ENCODE assay signal across 8 cellular contexts in the genomic region with DNA sequence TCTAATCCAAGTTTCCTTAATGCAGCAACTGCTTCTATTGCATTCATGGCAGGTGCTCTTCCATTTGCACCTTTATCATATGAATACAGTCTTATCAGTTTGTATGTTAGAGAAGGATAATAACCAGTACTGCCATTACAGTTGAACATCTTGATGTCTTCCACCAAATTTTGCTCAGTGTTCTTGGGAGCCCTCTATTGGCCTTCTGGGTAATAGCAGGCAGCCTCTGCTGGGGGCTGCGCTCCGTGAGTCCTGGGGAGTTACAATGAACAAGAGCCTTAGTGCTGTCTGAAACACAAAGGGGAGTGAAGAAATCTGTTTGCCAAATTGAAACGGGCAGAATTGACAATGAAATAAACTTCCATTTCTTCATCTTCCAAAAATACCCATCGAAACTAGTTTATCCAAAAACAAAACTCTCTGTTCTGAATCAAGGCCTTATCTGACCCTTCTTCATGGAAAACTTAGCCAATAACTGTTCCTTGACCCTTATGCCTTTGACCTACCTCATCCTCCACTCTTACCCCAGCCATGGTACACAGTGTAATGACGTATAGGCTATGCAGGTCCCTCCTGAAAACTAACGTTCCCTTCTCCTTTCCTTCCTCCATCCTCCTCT.
A peak's percentile ranks its signal among the peaks of the same experiment; 100 is the strongest.
DNase-seq lines count a peak whose midpoint lies in the region; ATAC-seq, FAIRE-seq and TF ChIP-seq lines count a peak whose summit lies in the region.

No MANE protein-coding gene starts in this region.

- H3K9ac ChIP-seq in NT2/D1 (ENCODE audit: insufficient read length, low read depth), result no peak overlapping the region

- ATAC-seq in right lobe of liver, result peak; percentile 74 to 83 (median 81)
- no peak for ATAC-seq in GM19397 (IDR thresholded peaks at IDR 0.05; ENCODE audit: unreplicated experiment)
- no peak for ATAC-seq in HG02970 (IDR thresholded peaks at IDR 0.05; ENCODE audit: low FRiP score, unreplicated experiment)

- H3K9me3 ChIP-seq in NT2/D1 (ENCODE audit: insufficient read depth, low read length) (peaks cover 9% of the 10 kb centered on the region; the same call in 1 of the 2 replicates), right lobe of liver (no peaks in the 10 kb centered on the region)

- H3K27me3 ChIP-seq in NT2/D1 (ENCODE audit: insufficient read depth, insufficient read length) (peaks cover 4% of the 10 kb centered on the region), right lobe of liver (no peaks in the 10 kb centered on the region)

- no peak for TF ChIP-seq POLR2A in right lobe of liver (IDR thresholded peaks at IDR 0.05)

- no peak overlapping the region for H3K4me3 ChIP-seq in NT2/D1 (ENCODE audit: insufficient read length, low read depth)
- no peak overlapping the region for H3K4me3 ChIP-seq in right lobe of liver

- intact Hi-C loops in right lobe of liver (cut with DNase I), result loop anchor here in 1 of 2 donors (10.0 kb wide), 1 partner anchor 527 kb away; no protein-coding TSS in a partner anchor

- H3K4me1 ChIP-seq in NT2/D1 (ENCODE audit: insufficient read depth, insufficient read length) (no peaks in the 10 kb centered on the region), right lobe of liver (no peaks in the 10 kb centered on the region)

- peak; percentile 63 for FAIRE-seq in urothelium cell line (lab: Jason Lieb, UNC)

- H3K36me3 ChIP-seq in NT2/D1 (ENCODE audit: insufficient read depth, insufficient read length, low read length), result no peaks in the 10 kb centered on the region
- no peaks in the 10 kb centered on the region for H3K36me3 ChIP-seq in right lobe of liver

- peak; percentile 89 for TF ChIP-seq CTCF in GM20000 (IDR thresholded peaks at IDR 0.05; ENCODE audit: extremely low read depth, missing control alignments)
- TF ChIP-seq CTCF in right lobe of liver (IDR thresholded peaks at IDR 0.05), result peak; percentile 84 to 89 (median 88)

- peak; percentile 50 for DNase-seq in COLO829 (ENCODE audit: low spot score)
- DNase-seq in GM20000 (ENCODE audit: low spot score), result peak; percentile 54
- peak; percentile 33 for DNase-seq in NT2/D1 (ENCODE audit: low read depth, low spot score)
- DNase-seq in central memory CD4-positive, alpha-beta T cell, result peak; percentile 2
- no peak for DNase-seq in right lobe of liver
- peak; percentile 57 for DNase-seq in urothelium cell line (ENCODE audit: low spot score)

- 29% methylated on average over 6 of the region's 6 CpGs for WGBS in right lobe of liver (ENCODE audit: insufficient coverage, low coverage, low lambda C conversion rate, missing lambda C conversion rate)

- no peak overlapping the region for H3K27ac ChIP-seq in right lobe of liver

Comparison
In these comparisons a context has a peak if more than half of its experiments do, and no peak if none do; other contexts are left out.
1. DNase-seq: peak in COLO829 (single experiment), GM20000 (single experiment), NT2/D1 (single experiment), central memory CD4-positive, alpha-beta T cell (single experiment) and urothelium cell line (single experiment); none in right lobe of liver (0 of 3).
2. ATAC-seq: peak in right lobe of liver (4 of 4); none in GM19397 (single experiment) and HG02970 (single experiment).